Comparison of ENCODE assay signal across 12 cellular contexts in the genomic region with DNA sequence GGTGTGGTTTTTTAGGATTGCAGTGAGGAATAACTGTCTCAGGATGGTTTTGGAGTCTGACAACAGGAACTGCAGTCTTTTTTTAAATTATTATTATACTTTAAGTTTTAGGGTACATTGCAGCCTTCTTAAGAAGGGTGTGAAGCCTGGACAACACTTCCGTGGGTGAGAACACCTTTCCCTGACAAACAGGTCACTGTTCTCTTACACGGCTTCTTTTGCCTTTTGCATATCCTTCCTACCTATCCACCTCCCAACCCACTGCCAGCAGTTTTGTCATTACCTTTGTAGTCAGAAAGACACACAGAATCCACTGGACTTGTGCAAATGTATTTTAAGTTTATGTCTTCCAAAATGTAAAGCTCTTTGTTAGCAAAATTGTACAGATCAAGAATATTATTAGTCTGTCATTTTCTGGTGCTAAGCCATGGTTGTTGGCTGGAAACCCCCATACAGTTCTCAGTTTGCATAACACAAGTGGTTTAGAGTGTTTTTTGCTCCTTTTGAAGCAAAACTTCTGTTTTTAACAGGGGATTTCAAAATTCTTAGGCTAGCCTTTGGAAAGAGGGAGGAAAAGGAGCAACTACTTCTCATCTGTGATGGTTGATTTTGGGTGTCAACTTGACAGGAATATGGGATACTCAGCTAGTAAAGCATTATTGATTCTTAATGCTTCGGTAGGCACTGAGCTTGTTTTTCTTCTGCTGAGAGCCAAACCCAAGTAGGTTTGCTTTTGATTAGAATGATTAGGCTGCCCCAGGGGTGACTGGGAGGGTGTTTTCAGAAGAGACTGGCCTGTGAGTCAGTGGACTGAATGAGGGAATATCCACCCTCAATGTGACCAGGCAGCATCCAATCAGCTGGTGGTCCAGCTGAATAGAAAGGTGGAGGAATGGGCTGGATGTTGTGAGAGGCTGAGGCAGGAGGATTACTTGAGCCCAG. TPM values are rescaled to one million over a fixed set of nuclear protein-coding genes. Genes with fewer than 3 reads are reported as not detected.
A peak's percentile ranks its signal among the peaks of the same experiment; 100 is the strongest.
DNase-seq lines count a peak whose midpoint lies in the region; ATAC-seq and TF ChIP-seq lines count a peak whose summit lies in the region.
"Had no signal": no experiment of that assay in that cellular context is flagged by ENCODE, and none has a peak within 500 bp of the region (broad histone marks: within the 10 kb centered on the region; RNA-seq: fewer than 3 reads in every experiment).

No MANE protein-coding gene starts in this region.

- H3K36me3 ChIP-seq in left lung = no peaks in the 10 kb centered on the region

- H3K27me3 Mint-ChIP-seq in T-helper 17 cell = peaks cover 32% of the 10 kb centered on the region
- H3K27me3 Mint-ChIP-seq: brain had no signal

- H3K4me1 ChIP-seq in left lung = no peaks in the 10 kb centered on the region

- TF ChIP-seq CTCF in GM10248 (IDR thresholded peaks at IDR 0.05; ENCODE audit: control extremely low read depth, extremely low read depth, low read depth, missing control alignments) (no peak), left lung (IDR thresholded peaks at IDR 0.05) (no peak)

- CTCF ChIA-PET in GM10248 (lab: Yijun Ruan, JAX) = interaction anchor here (0.6 to 1.3 kb wide), 3 partner anchors 12 to 46 kb away, joined by 3 to 8 read pairs (median 3); no protein-coding TSS in a partner anchor

- DNase-seq in GM10248 (ENCODE audit: extremely low spot score) = peak; percentile 24
- DNase-seq in T-helper 17 cell = no peak
- DNase-seq in NCI-H446 treated with DMSO at 0.1 percent for 48 hours (lab: John Stamatoyannopoulos, UW) = no peak
- no peak for DNase-seq in left lung
- DNase-seq in HUDEP-2 (lab: John Stamatoyannopoulos, UW; ENCODE audit: unreplicated experiment in 76 of 76) = no peak
- no peak for DNase-seq in activated gamma-delta T cell (lab: John Stamatoyannopoulos, UW)
- DNase-seq: activated T-cell treated with anti-CD3 and anti-CD28 coated beads, Interleukin-2, amount 50 U/mL, for 1 hour; EL; NCI-H2029 had no signal

- H3K4me3 ChIP-seq in left lung = no peak overlapping the region

- no peak overlapping the region for H3K4me3 Mint-ChIP-seq in T-helper 17 cell
- H3K4me3 Mint-ChIP-seq: brain had no signal

- intact Hi-C loops in left lung (cut with DNase I) = no loop called here

- peak overlapping the region; percentile 45 for H3K27ac Mint-ChIP-seq in T-helper 17 cell
- H3K27ac Mint-ChIP-seq: brain had no signal

- no peak overlapping the region for H3K27ac ChIP-seq in left lung

- H3K27me3 ChIP-seq in left lung = no peaks in the 10 kb centered on the region

- H3K36me3 Mint-ChIP-seq in T-helper 17 cell (ENCODE audit: low read depth) = no peaks in the 10 kb centered on the region
- H3K36me3 Mint-ChIP-seq: brain had no signal

- peak; percentile 71 for ATAC-seq in GM19351 (IDR thresholded peaks at IDR 0.05; ENCODE audit: unreplicated experiment)
- ATAC-seq in HG02763 (IDR thresholded peaks at IDR 0.05; ENCODE audit: unreplicated experiment) = peak; percentile 56
- no peak for ATAC-seq in T-helper 17 cell
- no peak for ATAC-seq in left lung

- H3K9me3 ChIP-seq in T-helper 17 cell (ENCODE audit: control insufficient read depth, low read length, poor library complexity, severe bottlenecking) (no peaks in the 10 kb centered on the region), left lung (peaks cover 0 to 4% of the 10 kb centered on the region in 2 donors)

- no peaks in the 10 kb centered on the region for H3K4me1 Mint-ChIP-seq in T-helper 17 cell
- H3K4me1 Mint-ChIP-seq: brain had no signal

- POLR2A ChIA-PET in GM10248 (lab: Yijun Ruan, JAX) = no interaction called here

RNA-seq across cellular contexts. Expression of gene KLHL2, which starts 29.4 kb away (rescaled TPM):
- total RNA-seq in T-helper 17 cell = 10 to 100 TPM; 14.9 to 16.7 TPM
- 10 to 100 TPM; 32.9 to 53.4 TPM for total RNA-seq in left lung

Comparison
In these comparisons a context has a peak if more than half of its experiments do, and no peak if none do; other contexts are left out.
1. ATAC-seq: peak in GM19351 (single experiment) and HG02763 (single experiment); none in T-helper 17 cell (single experiment) and left lung (single experiment).